20 cellular contexts compared by ENCODE assay signal in the genomic region with DNA sequence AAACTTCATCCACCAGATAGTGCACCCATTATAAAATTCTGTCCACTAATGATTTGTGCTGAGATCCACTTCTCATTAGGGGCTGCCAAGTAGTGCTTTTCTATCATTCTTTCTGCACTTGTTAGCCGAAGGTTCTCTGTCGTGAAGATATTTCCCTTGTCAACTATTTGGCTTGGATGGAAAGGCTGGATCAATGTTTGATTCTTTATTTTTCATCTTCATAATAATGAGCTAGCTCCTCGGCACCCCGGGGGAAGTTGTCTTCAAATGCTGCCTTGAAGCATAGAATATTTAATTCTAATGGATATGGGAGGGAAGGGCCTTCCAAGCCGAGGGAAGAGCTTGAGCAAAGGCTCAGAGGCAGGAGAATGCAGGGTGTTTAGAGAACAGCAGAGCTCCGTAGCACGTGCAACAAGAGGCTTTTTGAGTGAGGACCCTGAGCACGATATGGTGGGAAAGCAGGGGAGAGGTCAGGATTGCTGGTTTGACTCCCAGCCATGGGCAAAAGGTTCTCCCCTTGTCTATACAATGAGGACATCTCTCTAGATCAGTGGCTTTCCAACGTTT. TPM values are rescaled to one million over a fixed set of nuclear protein-coding genes. Genes with fewer than 3 reads are reported as not detected.
"Had no signal": no experiment of that assay in that cellular context is flagged by ENCODE, and none has a peak within 500 bp of the region (broad histone marks: within the 10 kb centered on the region; RNA-seq: fewer than 3 reads in every experiment).

No MANE protein-coding gene starts in this region.

- H3K36me3 Mint-ChIP-seq: activated CD4-positive, alpha-beta memory T cell treated with anti-CD3 and anti-CD28 coated beads for 36 hours; natural killer cell treated with Interleukin-12 subunit alpha and Interleukin-12 subunit beta and Interleukin-15 and Interleukin-18, amount 100 ng/mL, for 72 hours had no signal

- H3K4me3 Mint-ChIP-seq: activated CD4-positive, alpha-beta memory T cell treated with anti-CD3 and anti-CD28 coated beads for 36 hours; activated naive CD8-positive, alpha-beta T cell treated with anti-CD3 and anti-CD28 coated beads, Interleukin-2, amount 10 ng/mL, durations not matched to agents 7 days and 5 days; activated T-cell treated with anti-CD3 and anti-CD28 coated beads, Interleukin-2, amount 50 U/mL, for 72 hours; effector memory CD8-positive, alpha-beta T cell; mesothelial cell of epicardium; natural killer cell treated with Interleukin-12 subunit alpha and Interleukin-12 subunit beta and Interleukin-15 and Interleukin-18, amount 100 ng/mL, for 72 hours; stimulated activated memory B cell treated with anti-CD40 and anti-IgM and Interleukin-4, amounts not matched to agents 10 μg/mL and 1 μg/mL and 100 μg/mL, for 72 hours; T-helper 1 cell treated with Interleukin-12 subunit alpha and Interleukin-12 subunit beta and Interleukin-4 antibody, amounts not matched to agents 30 μg/mL and 1 μg/mL, for 36 hours had no signal

- H3K27ac ChIP-seq: cardiac muscle cell, lower lobe of right lung, parathyroid adenoma, sigmoid colon, tibial artery had no signal

- H3K27me3 ChIP-seq: cardiac muscle cell, sigmoid colon, tibial artery had no signal

- H3K27ac Mint-ChIP-seq: activated CD4-positive, alpha-beta memory T cell treated with anti-CD3 and anti-CD28 coated beads for 36 hours; activated naive CD8-positive, alpha-beta T cell treated with anti-CD3 and anti-CD28 coated beads, Interleukin-2, amount 10 ng/mL, durations not matched to agents 7 days and 5 days; activated T-cell treated with anti-CD3 and anti-CD28 coated beads, Interleukin-2, amount 50 U/mL, for 72 hours; mesothelial cell of epicardium; stimulated activated memory B cell treated with anti-CD40 and anti-IgM and Interleukin-4, amounts not matched to agents 10 μg/mL and 1 μg/mL and 100 μg/mL, for 72 hours; T-helper 1 cell treated with Interleukin-12 subunit alpha and Interleukin-12 subunit beta and Interleukin-4 antibody, amounts not matched to agents 30 μg/mL and 1 μg/mL, for 36 hours had no signal

- H3K9me3 ChIP-seq: lower lobe of right lung, sigmoid colon, tibial artery had no signal

- H3K4me1 Mint-ChIP-seq: activated naive CD8-positive, alpha-beta T cell treated with anti-CD3 and anti-CD28 coated beads, Interleukin-2, amount 10 ng/mL, durations not matched to agents 7 days and 5 days; mesothelial cell of epicardium had no signal

- DNase-seq: activated CD4-positive, alpha-beta memory T cell treated with anti-CD3 and anti-CD28 coated beads for 36 hours; activated CD4-positive, CD25-positive, alpha-beta regulatory T cell treated with anti-CD3 and anti-CD28 coated beads, Interleukin-2, amount 50 U/mL, for 72 hours; activated naive CD4-positive, alpha-beta T cell; activated naive CD8-positive, alpha-beta T cell treated with anti-CD3 and anti-CD28 coated beads, Interleukin-2, amount 10 ng/mL, durations not matched to agents 7 days and 5 days; activated T-cell treated with anti-CD3 and anti-CD28 coated beads, Interleukin-2, amount 50 U/mL, for 72 hours; amygdala; effector memory CD8-positive, alpha-beta T cell; foreskin fibroblast; lower lobe of right lung; sigmoid colon; stimulated activated CD4-positive, alpha-beta T cell treated with anti-CD3 and anti-CD28 coated beads, Interleukin-4, amount 100 ng/mL, for 24 hours; tibial artery had no signal

- H3K4me1 ChIP-seq: lower lobe of right lung, parathyroid adenoma, sigmoid colon, tibial artery had no signal

- H3K9me3 Mint-ChIP-seq: activated CD4-positive, alpha-beta memory T cell treated with anti-CD3 and anti-CD28 coated beads for 36 hours; activated naive CD8-positive, alpha-beta T cell treated with anti-CD3 and anti-CD28 coated beads, Interleukin-2, amount 10 ng/mL, durations not matched to agents 7 days and 5 days; activated T-cell treated with anti-CD3 and anti-CD28 coated beads, Interleukin-2, amount 50 U/mL, for 72 hours; effector memory CD8-positive, alpha-beta T cell; natural killer cell treated with Interleukin-12 subunit alpha and Interleukin-12 subunit beta and Interleukin-15 and Interleukin-18, amount 100 ng/mL, for 72 hours; stimulated activated memory B cell treated with anti-CD40 and anti-IgM and Interleukin-4, amounts not matched to agents 10 μg/mL and 1 μg/mL and 100 μg/mL, for 72 hours; T-helper 1 cell treated with Interleukin-12 subunit alpha and Interleukin-12 subunit beta and Interleukin-4 antibody, amounts not matched to agents 30 μg/mL and 1 μg/mL, for 36 hours had no signal

- ATAC-seq: effector memory CD8-positive, alpha-beta T cell had no signal

- H3K27me3 Mint-ChIP-seq: activated CD4-positive, alpha-beta memory T cell treated with anti-CD3 and anti-CD28 coated beads for 36 hours; effector memory CD8-positive, alpha-beta T cell; natural killer cell treated with Interleukin-12 subunit alpha and Interleukin-12 subunit beta and Interleukin-15 and Interleukin-18, amount 100 ng/mL, for 72 hours; stimulated activated memory B cell treated with anti-CD40 and anti-IgM and Interleukin-4, amounts not matched to agents 10 μg/mL and 1 μg/mL and 100 μg/mL, for 72 hours had no signal

- H3K36me3 ChIP-seq: cardiac muscle cell had no signal

- H3K4me3 ChIP-seq: cardiac muscle cell, lower lobe of right lung, sigmoid colon, tibial artery had no signal

RNA-seq across cellular contexts. Expression of a gene that starts 16.3 kb away (rescaled TPM):
- total RNA-seq: dermis microvascular lymphatic vessel endothelial cell, glomerular endothelial cell had no signal
